In genomic region chr1:67785847-67786753, GRCh38 we compare ENCODE assay signal across 25 cellular contexts. TPM values are rescaled to one million over a fixed set of nuclear protein-coding genes. Genes with fewer than 3 reads are reported as not detected.
DNase-seq lines count a peak whose midpoint lies in the region; ATAC-seq and TF ChIP-seq lines count a peak whose summit lies in the region.
"Had no signal": no experiment of that assay in that cellular context is flagged by ENCODE, and none has a peak within 500 bp of the region (broad histone marks: within the 10 kb centered on the region; RNA-seq: fewer than 3 reads in every experiment).

No MANE protein-coding gene starts in this region.

- H3K23ac ChIP-seq in trophoblast cell (ENCODE audit: low read length): no peak overlapping the region

- no peaks in the 10 kb centered on the region for H3K4me1 ChIP-seq in trophoblast cell (ENCODE audit: control insufficient read depth in 1 of 2, insufficient read depth in 2 of 2, low read length in 2 of 2)
- peaks cover 4% of the 10 kb centered on the region for H3K4me1 ChIP-seq in hepatocyte (ENCODE audit: insufficient read depth)

- H2BK5ac ChIP-seq in trophoblast cell (ENCODE audit: low read depth, low read length, poor library complexity): no peak overlapping the region

- H3K27ac Mint-ChIP-seq in activated CD4-positive, alpha-beta T cell treated with anti-CD3 and anti-CD28 coated beads for 36 hours: no peak overlapping the region
- H3K27ac Mint-ChIP-seq: activated naive CD8-positive, alpha-beta T cell treated with anti-CD3 and anti-CD28 coated beads, Interleukin-2, amount 50 U/mL, for 24 hours; memory B cell had no signal

- H3K27me3 ChIP-seq in trophoblast cell (ENCODE audit: insufficient read depth, low read length) (no peaks in the 10 kb centered on the region), hepatocyte (no peaks in the 10 kb centered on the region)
- H3K27me3 ChIP-seq: cardiac muscle cell, ovary, upper lobe of right lung had no signal

- H3K36me3 Mint-ChIP-seq in activated CD4-positive, alpha-beta T cell treated with anti-CD3 and anti-CD28 coated beads for 36 hours (ENCODE audit: low read depth): no peaks in the 10 kb centered on the region
- H3K36me3 Mint-ChIP-seq: memory B cell had no signal

- H2BK120ac ChIP-seq in trophoblast cell (ENCODE audit: insufficient read depth, low read length, poor library complexity): no peak overlapping the region

- DNase-seq in AG10803 (ENCODE audit: low read depth): peak; percentile 42
- DNase-seq in fibroblast of peridontal ligament (ENCODE audit: extremely low read depth): peak; percentile 42
- no peak for DNase-seq in trophoblast cell
- DNase-seq in activated CD4-positive, alpha-beta T cell treated with anti-CD3 and anti-CD28 coated beads for 36 hours: no peak
- no peak for DNase-seq in left lobe of liver (ENCODE audit: low spot score)
- no peak for DNase-seq in hepatocyte (ENCODE audit: low spot score)
- DNase-seq in NCI-H2107 treated with DMSO at 0.1 percent for 48 hours (lab: John Stamatoyannopoulos, UW; ENCODE audit: unreplicated experiment): no peak
- DNase-seq: ACHN; activated naive CD8-positive, alpha-beta T cell treated with anti-CD3 and anti-CD28 coated beads, Interleukin-2, amount 50 U/mL, for 24 hours; GDM1; hippocampal formation; Karpas-422; NCI-H1048; NCI-H2029; NCI-H446; ovary; stimulated activated CD4-positive, alpha-beta T cell treated with anti-CD3 and anti-CD28 coated beads, Interleukin-1b, Interleukin-23, amount 100 ng/mL, for 48 hours; stimulated activated naive CD8-positive, alpha-beta T cell treated with anti-CD3 and anti-CD28 coated beads, Interleukin-15, Interleukin-2, amounts not matched to agents 100 U/mL and 50 U/mL, for 24 hours; T1000; upper lobe of right lung had no signal

- no peak overlapping the region for H3K14ac ChIP-seq in trophoblast cell (ENCODE audit: low read length)

- H3K9me3 ChIP-seq in trophoblast cell (ENCODE audit: insufficient read depth, low read depth, low read length): no peaks in the 10 kb centered on the region
- no peaks in the 10 kb centered on the region for H3K9me3 ChIP-seq in hepatocyte (ENCODE audit: low read depth)
- H3K9me3 ChIP-seq: ovary, upper lobe of right lung had no signal

- H3K18ac ChIP-seq in trophoblast cell (ENCODE audit: low read length): peak overlapping the region; percentile 10

- intact Hi-C loops in activated CD4-positive, alpha-beta T cell treated with anti-CD3 and anti-CD28 coated beads for 36 hours (cut with DNase I, micrococcal nuclease): no loop called here

- H3K4me3 ChIP-seq in AG10803 (ENCODE audit: low read length): no peak overlapping the region
- no peak overlapping the region for H3K4me3 ChIP-seq in trophoblast cell (ENCODE audit: low read depth, low read length)
- no peak overlapping the region for H3K4me3 ChIP-seq in hepatocyte
- H3K4me3 ChIP-seq: cardiac muscle cell, ovary, upper lobe of right lung had no signal

- H3K9ac ChIP-seq in trophoblast cell (ENCODE audit: low read length): no peak overlapping the region

- H3K79me1 ChIP-seq in trophoblast cell (ENCODE audit: low read length): peaks cover 3% of the 10 kb centered on the region

- H3K27ac ChIP-seq in trophoblast cell (ENCODE audit: low read depth, low read length) (no peak overlapping the region), hepatocyte (no peak overlapping the region)
- H3K27ac ChIP-seq: C4-2B, cardiac muscle cell, ovary, upper lobe of right lung had no signal

- no peak overlapping the region for H4K12ac ChIP-seq in trophoblast cell (ENCODE audit: low read depth, low read length)

- POLR2A ChIA-PET in activated CD4-positive, alpha-beta T cell treated with anti-CD3 and anti-CD28 coated beads for 36 hours (lab: Charles Lee): no interaction called here

- no peak overlapping the region for H3K4me3 Mint-ChIP-seq in activated CD4-positive, alpha-beta T cell treated with anti-CD3 and anti-CD28 coated beads for 36 hours
- H3K4me3 Mint-ChIP-seq: activated naive CD8-positive, alpha-beta T cell treated with anti-CD3 and anti-CD28 coated beads, Interleukin-2, amount 50 U/mL, for 24 hours; memory B cell had no signal

- H3K4me2 ChIP-seq in trophoblast cell (ENCODE audit: low read length): no peak overlapping the region
- no peak overlapping the region for H3K4me2 ChIP-seq in hepatocyte

- H3K4me1 Mint-ChIP-seq in activated CD4-positive, alpha-beta T cell treated with anti-CD3 and anti-CD28 coated beads for 36 hours: no peaks in the 10 kb centered on the region
- H3K4me1 Mint-ChIP-seq: activated naive CD8-positive, alpha-beta T cell treated with anti-CD3 and anti-CD28 coated beads, Interleukin-2, amount 50 U/mL, for 24 hours; memory B cell had no signal

- H2BK12ac ChIP-seq in trophoblast cell (ENCODE audit: low read length): no peak overlapping the region

- CTCF ChIA-PET in activated CD4-positive, alpha-beta T cell treated with anti-CD3 and anti-CD28 coated beads for 36 hours (lab: Charles Lee): interaction anchor here (1.2 to 2.4 kb wide), 2 partner anchors 19 to 26 kb away, joined by 5 to 9 read pairs; no protein-coding TSS in a partner anchor

- H3K36me3 ChIP-seq in trophoblast cell (ENCODE audit: control insufficient read depth in 1 of 2, insufficient read depth in 2 of 2, low read length in 2 of 2) (no peaks in the 10 kb centered on the region), hepatocyte (replicated peaks; ENCODE audit: insufficient read depth, low read depth) (no peaks in the 10 kb centered on the region)
- H3K36me3 ChIP-seq: cardiac muscle cell, ovary, upper lobe of right lung had no signal

- peaks cover 4% of the 10 kb centered on the region for H4K20me1 ChIP-seq in hepatocyte (ENCODE audit: insufficient read depth, poor library complexity, severe bottlenecking)

- H3K79me2 ChIP-seq in trophoblast cell (ENCODE audit: control insufficient read depth, insufficient read depth, low read length, poor library complexity): no peaks in the 10 kb centered on the region
- H3K79me2 ChIP-seq in hepatocyte: peaks cover 80% of the 10 kb centered on the region

- ATAC-seq in SK-N-SH treated with all-trans-retinoic acid at 6 μM for 48 hours (peak; percentile 35), left lobe of liver (no peak)
- ATAC-seq in activated CD4-positive, alpha-beta T cell treated with anti-CD3 and anti-CD28 coated beads for 36 hours: no peak
- ATAC-seq: activated CD4-positive, CD25-positive, alpha-beta regulatory T cell treated with anti-CD3 and anti-CD28 coated beads, Interleukin-2, amount 50 U/mL, for 24 hours; activated naive CD8-positive, alpha-beta T cell treated with anti-CD3 and anti-CD28 coated beads, Interleukin-2, amount 50 U/mL, for 24 hours; stimulated activated naive CD8-positive, alpha-beta T cell treated with anti-CD3 and anti-CD28 coated beads, Interleukin-15, Interleukin-2, amounts not matched to agents 100 U/mL and 50 U/mL, for 24 hours had no signal

- no peaks in the 10 kb centered on the region for H3K9me3 Mint-ChIP-seq in activated CD4-positive, alpha-beta T cell treated with anti-CD3 and anti-CD28 coated beads for 36 hours (ENCODE audit: low read depth)
- H3K9me3 Mint-ChIP-seq: activated naive CD8-positive, alpha-beta T cell treated with anti-CD3 and anti-CD28 coated beads, Interleukin-2, amount 50 U/mL, for 24 hours; memory B cell had no signal

- H4K8ac ChIP-seq in trophoblast cell (ENCODE audit: low read depth, low read length): no peak overlapping the region

- no peak overlapping the region for H4K91ac ChIP-seq in trophoblast cell (ENCODE audit: low read depth, low read length)

- H2AFZ ChIP-seq in trophoblast cell (ENCODE audit: insufficient read depth, low read length, poor library complexity): no peak overlapping the region
- H2AFZ ChIP-seq in hepatocyte: no peak overlapping the region

- no peak overlapping the region for H2AK5ac ChIP-seq in trophoblast cell (ENCODE audit: low read length)

- WGBS in trophoblast cell (ENCODE audit: extremely low coverage, insufficient coverage, insufficient read length): no CpG with 5 or more reads among the region's 4 CpGs
- 96% methylated on average over 4 of the region's 4 CpGs for WGBS in hepatocyte (ENCODE audit: low lambda C conversion rate, missing lambda C conversion rate)

- no peak overlapping the region for H3K4ac ChIP-seq in trophoblast cell (ENCODE audit: low read depth, low read length)

- TF ChIP-seq CTCF in AG10803 (conservative IDR thresholded peaks at IDR 0.05; ENCODE audit: low read length) (no peak), hepatocyte (IDR thresholded peaks at IDR 0.05; ENCODE audit: poor library complexity) (no peak)

- peaks cover 7% of the 10 kb centered on the region for H3K27me3 Mint-ChIP-seq in activated CD4-positive, alpha-beta T cell treated with anti-CD3 and anti-CD28 coated beads for 36 hours
- H3K27me3 Mint-ChIP-seq: activated naive CD8-positive, alpha-beta T cell treated with anti-CD3 and anti-CD28 coated beads, Interleukin-2, amount 50 U/mL, for 24 hours had no signal

- no peaks in the 10 kb centered on the region for H3K9me2 ChIP-seq in hepatocyte (replicated peaks; ENCODE audit: insufficient read depth)

TF ChIP-seq in SK-N-SH treated with all-trans-retinoic acid at 6 μM for 48 hours, 23 proteins besides CTCF, POLR2A, EP300 and RAD21:
- TF ChIP-seq TCF4 (CRISPR knock-in tag; IDR thresholded peaks at IDR 0.05; ENCODE audit: borderline replicate concordance) (peak; percentile 57; the same call in 1 of the 2 replicates), TOX (CRISPR knock-in tag; IDR thresholded peaks at IDR 0.05; ENCODE audit: borderline replicate concordance) (no peak)
TF ChIP-seq in SK-N-SH treated with all-trans-retinoic acid at 6 μM for 48 hours: peak in this region for 1.

RNA-seq across cellular contexts. Expression of gene GNG12, which starts 47.2 kb away (rescaled TPM):
- 44.5 and 46.2 TPM in 2 replicates for polyA plus RNA-seq in trophoblast cell (2013)
- under 1 TPM; 0.07 to 0.11 TPM for total RNA-seq in activated CD4-positive, alpha-beta T cell treated with anti-CD3 and anti-CD28 coated beads for 36 hours
- total RNA-seq in left lobe of liver (17.3 TPM), hepatocyte (97.0 and 108 TPM in 2 replicates)
- polyA plus RNA-seq in hepatocyte: 49.6 and 51.9 TPM in 2 replicates

Comparison
In these comparisons a context has a peak if more than half of its experiments do, and no peak if none do; other contexts are left out.
1. DNase-seq: peak in AG10803 (single experiment) and fibroblast of peridontal ligament (single experiment); none in trophoblast cell (0 of 2), activated CD4-positive, alpha-beta T cell treated with anti-CD3 and anti-CD28 coated beads for 36 hours (single experiment), left lobe of liver (single experiment), hepatocyte (single experiment) and NCI-H2107 treated with DMSO at 0.1 percent for 48 hours (single experiment).
2. RNA of gene GNG12, which starts 47.2 kb away (total RNA-seq): 97.0 to 108 TPM in hepatocyte and 17.3 TPM in left lobe of liver (single experiment); 0.07 to 0.11 TPM in activated CD4-positive, alpha-beta T cell treated with anti-CD3 and anti-CD28 coated beads for 36 hours; every median in the first group is over 10 times any median in the second.